ENCODE assay signal across 8 cellular contexts in the genomic region with DNA sequence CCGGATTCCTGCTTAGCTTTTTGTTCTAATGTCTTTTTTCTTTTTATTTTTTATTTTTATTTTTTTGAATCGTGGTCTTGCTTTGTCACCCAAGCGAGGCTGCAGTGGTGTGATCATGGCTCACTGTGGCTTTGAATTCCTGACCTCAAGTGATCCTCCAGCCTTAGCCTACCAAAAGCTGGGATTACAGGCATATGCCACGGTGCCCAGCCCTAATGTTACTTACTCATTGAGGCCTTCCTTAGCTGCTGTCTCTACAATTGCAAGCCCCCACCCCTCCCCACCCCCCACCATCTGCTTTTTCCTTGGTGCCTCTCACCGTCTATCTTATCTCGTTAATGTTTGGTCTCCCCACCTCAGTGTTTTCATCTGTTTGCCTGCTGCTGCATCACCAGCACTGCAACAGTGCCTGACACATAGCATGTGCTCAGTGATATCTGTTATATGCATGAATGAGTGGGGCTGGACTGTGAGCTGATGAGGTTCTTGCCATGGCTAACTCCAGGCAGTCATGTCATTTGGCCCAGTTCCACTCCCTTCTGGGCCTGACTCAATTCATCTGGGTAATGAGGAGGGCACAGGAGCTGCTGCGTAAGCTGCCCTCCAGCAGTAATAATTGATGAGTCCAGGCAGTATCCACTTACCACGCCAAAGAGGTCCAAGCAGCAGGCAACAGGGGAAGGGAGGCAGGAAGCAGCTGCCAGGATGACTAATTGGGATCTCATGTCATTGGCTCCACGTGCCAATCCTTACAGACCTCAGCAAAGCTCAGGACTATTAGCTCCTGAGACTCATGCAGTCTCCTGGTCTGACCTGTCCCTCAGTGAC. TPM values are rescaled to one million over a fixed set of nuclear protein-coding genes. Genes with fewer than 3 reads are reported as not detected.
DNase-seq lines count a peak whose midpoint lies in the region; ATAC-seq and TF ChIP-seq lines count a peak whose summit lies in the region.
"Had no signal": no experiment of that assay in that cellular context is flagged by ENCODE, and none has a peak within 500 bp of the region (broad histone marks: within the 10 kb centered on the region; RNA-seq: fewer than 3 reads in every experiment).

No MANE protein-coding gene starts in this region.

- peak overlapping the region; percentile 89 for H2AK5ac ChIP-seq in IMR-90 (ENCODE audit: low read depth, low read length)

- no peak for TF ChIP-seq POLR2A in IMR-90 (IDR thresholded peaks at IDR 0.05; ENCODE audit: low read depth, low read length)
- TF ChIP-seq POLR2A in suprapubic skin (IDR thresholded peaks at IDR 0.05) = no peak

- in situ Hi-C loops in IMR-90 (cut with MboI; ENCODE audit: low sequenced_read_pairs) = no loop called here

- peaks cover 32% of the 10 kb centered on the region for H3K4me1 ChIP-seq in IMR-90 (ENCODE audit: control insufficient read depth, insufficient read depth, low read length)
- peaks cover 29% of the 10 kb centered on the region for H3K4me1 ChIP-seq in RWPE2 (ENCODE audit: insufficient read depth, poor library complexity, severe bottlenecking)
- H3K4me1 ChIP-seq in foreskin keratinocyte = peaks cover 23% of the 10 kb centered on the region
- H3K4me1 ChIP-seq in suprapubic skin = peaks cover 36% of the 10 kb centered on the region

- H3K9me3 ChIP-seq in IMR-90 (ENCODE audit: control insufficient read depth, insufficient read depth, low read length) (no peaks in the 10 kb centered on the region), RWPE2 (ENCODE audit: severe bottlenecking) (no peaks in the 10 kb centered on the region), suprapubic skin (no peaks in the 10 kb centered on the region)
- H3K9me3 ChIP-seq: lower lobe of right lung had no signal

- ATAC-seq in IMR-90 (ENCODE audit: low read depth) (peak; percentile 70), RWPE2 (ENCODE audit: low read depth) (peak; percentile 90), foreskin keratinocyte (peak; percentile 90)

- H3K27me3 ChIP-seq in IMR-90 (ENCODE audit: control insufficient read depth, insufficient read depth, low read length) = no peaks in the 10 kb centered on the region
- no peaks in the 10 kb centered on the region for H3K27me3 ChIP-seq in RWPE2 (ENCODE audit: insufficient read depth, poor library complexity, severe bottlenecking)
- H3K27me3 ChIP-seq in foreskin keratinocyte = no peaks in the 10 kb centered on the region
- no peaks in the 10 kb centered on the region for H3K27me3 ChIP-seq in suprapubic skin

- dilution Hi-C loops in IMR-90 (cut with HindIII; ENCODE audit: low sequenced_read_pairs, unreplicated experiment) = no loop called here

- H2AFZ ChIP-seq in IMR-90 (replicated peaks; ENCODE audit: low read length, poor library complexity) = peak overlapping the region; percentile 70

- TF ChIP-seq CTCF in IMR-90 (conservative IDR thresholded peaks at IDR 0.05; ENCODE audit: low read depth, low read length) = no peak
- TF ChIP-seq CTCF in RWPE2 (IDR thresholded peaks at IDR 0.05; ENCODE audit: poor library complexity, severe bottlenecking) = no peak
- TF ChIP-seq CTCF in foreskin keratinocyte (conservative IDR thresholded peaks at IDR 0.05) = no peak
- no peak for TF ChIP-seq CTCF in suprapubic skin (IDR thresholded peaks at IDR 0.05)

- CTCF ChIA-PET in IMR-90 (lab: Yijun Ruan, JAX) = interaction anchor here (1.0 to 1.4 kb wide), 2 partner anchors 34 to 84 kb away, joined by 4 to 5 read pairs; a partner anchor contains a TSS

- WGBS in IMR-90 (ENCODE audit: extremely low coverage in 2 of 2, insufficient read length in 1 of 2), 2 experiments = 57% methylated on average over 1 of the region's 9 CpGs; no CpG with 5 or more reads in 1 of the 2 experiments
- WGBS in suprapubic skin = 39% methylated on average over 9 of the region's 9 CpGs

- H4K5ac ChIP-seq in IMR-90 (ENCODE audit: low read depth, low read length) = peak overlapping the region; percentile 6; the same call in 1 of the 2 replicates

- DNase-seq in IMR-90 = peak; percentile 97
- peak; percentile 93 for DNase-seq in RWPE2 (ENCODE audit: low spot score)
- peak; percentile 98 to 99 for DNase-seq in foreskin keratinocyte
- peak in 1 of 2 donors; percentile 83 for DNase-seq in suprapubic skin (ENCODE audit: low spot score in 2 of 2)
- no peak for DNase-seq in mesenteric fat pad (ENCODE audit: low spot score)
- DNase-seq in activated T-cell treated with anti-CD3 and anti-CD28 coated beads, Interleukin-2, amount 50 U/mL, for 1 hour = no peak
- DNase-seq in GM19238 (ENCODE audit: insufficient read length, low spot score) = no peak
- DNase-seq: lower lobe of right lung had no signal

- no peak; the same call in 1 of the 2 replicates for TF ChIP-seq RAD21 in IMR-90 (IDR thresholded peaks at IDR 0.05; ENCODE audit: low read length)

- peak overlapping the region; percentile 96 for H4K91ac ChIP-seq in IMR-90 (ENCODE audit: insufficient read depth, low read depth, low read length)

- H4K20me1 ChIP-seq in IMR-90 (ENCODE audit: insufficient read depth, low read length) = no peaks in the 10 kb centered on the region

- H3K18ac ChIP-seq in IMR-90 (ENCODE audit: low read depth, low read length) = peak overlapping the region; percentile 78

- TF ChIP-seq EP300 in suprapubic skin (IDR thresholded peaks at IDR 0.05) = no peak

- peak overlapping the region; percentile 70 for H3K23ac ChIP-seq in IMR-90 (ENCODE audit: low read depth, low read length)

- H3K4ac ChIP-seq in IMR-90 (ENCODE audit: low read depth, low read length) = peak overlapping the region; percentile 98

- H3K36me3 ChIP-seq in IMR-90 (ENCODE audit: control insufficient read depth, insufficient read depth, low read length) (no peaks in the 10 kb centered on the region), RWPE2 (ENCODE audit: low read depth) (no peaks in the 10 kb centered on the region), suprapubic skin (no peaks in the 10 kb centered on the region)
- H3K36me3 ChIP-seq: lower lobe of right lung had no signal

- H3K9ac ChIP-seq in IMR-90 (ENCODE audit: low read depth, low read length) = no peak overlapping the region

- no peak overlapping the region for H3K4me2 ChIP-seq in IMR-90 (ENCODE audit: low read depth, low read length)

- H4K8ac ChIP-seq in IMR-90 (ENCODE audit: low read depth in 2 of 2, low read length in 2 of 2) = peak overlapping the region in 1 of 2 experiments; percentile 79; a peak in 2 of 4 replicates

- peak overlapping the region; percentile 86 for H2AK9ac ChIP-seq in IMR-90 (replicated peaks; ENCODE audit: low read depth, low read length, poor library complexity)

- peaks cover 0 to 24% of the 10 kb centered on the region in 2 experiments; a peak in 2 of 4 replicates for H3K79me1 ChIP-seq in IMR-90 (ENCODE audit: low read depth in 1 of 2, low read length in 2 of 2)

- peak overlapping the region; percentile 91 for H2BK120ac ChIP-seq in IMR-90 (ENCODE audit: low read depth, low read length)

- H3K14ac ChIP-seq in IMR-90 (replicated peaks; ENCODE audit: low read depth, low read length) = peak overlapping the region; percentile 95

- H2BK20ac ChIP-seq in IMR-90 (ENCODE audit: low read depth, low read length) = peak overlapping the region; percentile 95

- H2BK5ac ChIP-seq in IMR-90 (ENCODE audit: low read depth, low read length, poor library complexity, severe bottlenecking) = peak overlapping the region; percentile 89

- peak overlapping the region; percentile 72 for H3K27ac ChIP-seq in IMR-90 (ENCODE audit: insufficient read depth, low read length)
- peak overlapping the region; percentile 91 for H3K27ac ChIP-seq in RWPE2 (ENCODE audit: poor library complexity, severe bottlenecking)
- H3K27ac ChIP-seq in foreskin keratinocyte = peak overlapping the region; percentile 25
- peak overlapping the region; percentile 67 for H3K27ac ChIP-seq in suprapubic skin
- H3K27ac ChIP-seq: lower lobe of right lung had no signal

- intact Hi-C loops in IMR-90 (cut with micrococcal nuclease) = loop anchor here (1.0 kb wide), 1 partner anchor 71 kb away; no protein-coding TSS in a partner anchor

- H3K9me1 ChIP-seq in IMR-90 (ENCODE audit: insufficient read depth, low read length) = peaks cover 49% of the 10 kb centered on the region

- H2BK15ac ChIP-seq in IMR-90 (ENCODE audit: low read depth, low read length) = peak overlapping the region; percentile 92; the same call in 2 of the 3 replicates

- H3K56ac ChIP-seq in IMR-90 (ENCODE audit: extremely low read depth, insufficient read depth, low read length) = peak overlapping the region; percentile 34; the same call in 1 of the 2 replicates

- POLR2A ChIA-PET in IMR-90 (lab: Charles Lee; ENCODE audit: unreplicated experiment) = interaction anchor here (1.0 to 1.1 kb wide), 2 partner anchors 34 to 42 kb away, joined by 3 to 6 read pairs; a partner anchor contains a TSS

- BruUV-seq in IMR-90 (replicated peaks; lab: Mats Ljungman, UMichigan) = no TSS peak

- no peak overlapping the region for H3K4me3 ChIP-seq in IMR-90 (ENCODE audit: insufficient read depth, low read depth, low read length)
- H3K4me3 ChIP-seq in RWPE2 (ENCODE audit: severe bottlenecking) = no peak overlapping the region
- H3K4me3 ChIP-seq in suprapubic skin = no peak overlapping the region
- H3K4me3 ChIP-seq: lower lobe of right lung had no signal

TF ChIP-seq in IMR-90, 13 proteins besides CTCF, POLR2A, EP300 and RAD21 (continues in another document):
- TF ChIP-seq SMC3 (IDR thresholded peaks at IDR 0.05; ENCODE audit: low read depth, low read length) (no peak), MAFK (IDR thresholded peaks at IDR 0.05; ENCODE audit: low read depth, low read length) (peak; percentile 44; the same call in 1 of the 2 replicates), FOS (IDR thresholded peaks at IDR 0.05; ENCODE audit: low read depth, low read length) (peak; percentile 27; the same call in 1 of the 2 replicates), RCOR1 (IDR thresholded peaks at IDR 0.05; ENCODE audit: insufficient replicate concordance, low read length) (peak; percentile 22)

RNA-seq across cellular contexts. Expression of a gene that starts 34.3 kb away (rescaled TPM):
- total RNA-seq in IMR-90 (2012; rRNA removed) (94.1 and 98.9 TPM in 2 replicates), foreskin keratinocyte (141 and 157 TPM in 2 replicates), suprapubic skin (100 to 1,000 TPM; 153 to 234 (median 167) TPM), mesenteric fat pad (494 TPM)
- polyA plus RNA-seq in IMR-90 (2012; rRNA removed) (158 and 223 TPM in 2 replicates), foreskin keratinocyte (92.5 and 105 TPM in 2 replicates)
- 40.6 and 65.5 TPM in 2 replicates for polyA plus RNA-seq in IMR-90 (2012; cell fraction: cytosol; rRNA removed)
- 581 and 1,265 TPM in 2 replicates for polyA plus RNA-seq in IMR-90 (2012; cell fraction: nucleus; rRNA removed; ENCODE audit: low replicate concordance)

RNA-seq across cellular contexts. Expression of a gene that starts 56.6 kb away (rescaled TPM):
- total RNA-seq in IMR-90 (2012; rRNA removed) = 31.9 and 35.0 TPM in 2 replicates
- 37.0 and 39.4 TPM in 2 replicates for polyA plus RNA-seq in IMR-90 (2012; rRNA removed)
- polyA plus RNA-seq in IMR-90 (2012; cell fraction: cytosol; rRNA removed) = 57.1 and 81.4 TPM in 2 replicates
- polyA plus RNA-seq in IMR-90 (2012; cell fraction: nucleus; rRNA removed; ENCODE audit: low replicate concordance) = 60.6 and 63.6 TPM in 2 replicates
- 36.2 and 36.8 TPM in 2 replicates for total RNA-seq in foreskin keratinocyte
- 24.9 and 27.2 TPM in 2 replicates for polyA plus RNA-seq in foreskin keratinocyte
- 10 to 100 TPM; 23.2 to 38.9 (median 27.7) TPM for total RNA-seq in suprapubic skin
- total RNA-seq in mesenteric fat pad = 45.6 TPM

Comparison
In these comparisons a context has a peak if more than half of its experiments do, and no peak if none do; other contexts are left out.
1. DNase-seq: peak in IMR-90 (single experiment), RWPE2 (single experiment) and foreskin keratinocyte (2 of 2); none in mesenteric fat pad (single experiment), activated T-cell treated with anti-CD3 and anti-CD28 coated beads, Interleukin-2, amount 50 U/mL, for 1 hour (single experiment) and GM19238 (single experiment).
2. H3K27ac ChIP-seq: peak in every context shown above with its lines; median percentile 91 in RWPE2; 72 in IMR-90; 67 in suprapubic skin; 25 in foreskin keratinocyte.
3. Peak in every context shown above with its lines, with median percentiles within 50 percentile points of each other: ATAC-seq.